1 cellular context compared by ENCODE assay signal in the genomic region with DNA sequence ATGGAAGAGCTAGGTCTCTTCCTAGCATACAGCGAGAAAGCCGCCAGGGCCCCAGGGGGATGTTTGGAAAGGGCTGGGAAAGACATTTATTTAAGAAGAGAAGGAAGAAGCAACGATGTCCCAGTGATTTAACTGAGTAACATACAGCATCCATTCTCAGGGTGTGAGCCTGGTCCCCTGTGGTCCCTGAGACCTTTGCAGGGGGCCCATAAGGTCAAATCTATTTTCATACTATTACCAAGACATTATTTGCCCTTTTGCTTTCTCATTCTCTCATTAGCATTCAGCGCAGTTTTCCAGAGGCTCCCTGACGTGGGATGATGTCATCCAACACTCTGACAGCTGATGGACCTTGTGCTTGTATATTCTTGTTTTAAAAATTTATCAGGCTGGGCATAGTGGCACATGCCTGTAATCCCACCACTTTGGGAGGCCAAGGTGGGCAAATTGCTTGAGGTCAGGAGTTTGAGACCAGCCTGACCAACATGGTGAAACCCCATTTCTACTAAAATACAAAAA.
TF ChIP-seq lines count a peak whose summit lies in the region.

No MANE protein-coding gene starts in this region.

TF ChIP-seq in HEK293, 187 proteins besides CTCF, POLR2A, EP300 and RAD21 (continued from another document):
- TF ChIP-seq, protein P1, sequence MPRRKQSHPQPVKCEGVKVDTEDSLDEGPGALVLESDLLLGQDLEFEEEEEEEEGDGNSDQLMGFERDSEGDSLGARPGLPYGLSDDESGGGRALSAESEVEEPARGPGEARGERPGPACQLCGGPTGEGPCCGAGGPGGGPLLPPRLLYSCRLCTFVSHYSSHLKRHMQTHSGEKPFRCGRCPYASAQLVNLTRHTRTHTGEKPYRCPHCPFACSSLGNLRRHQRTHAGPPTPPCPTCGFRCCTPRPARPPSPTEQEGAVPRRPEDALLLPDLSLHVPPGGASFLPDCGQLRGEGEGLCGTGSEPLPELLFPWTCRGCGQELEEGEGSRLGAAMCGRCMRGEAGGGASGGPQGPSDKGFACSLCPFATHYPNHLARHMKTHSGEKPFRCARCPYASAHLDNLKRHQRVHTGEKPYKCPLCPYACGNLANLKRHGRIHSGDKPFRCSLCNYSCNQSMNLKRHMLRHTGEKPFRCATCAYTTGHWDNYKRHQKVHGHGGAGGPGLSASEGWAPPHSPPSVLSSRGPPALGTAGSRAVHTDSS (tag by site-specific recombination; IDR thresholded peaks at IDR 0.05), result no peak
